16 cellular contexts compared by ENCODE assay signal in the genomic region with DNA sequence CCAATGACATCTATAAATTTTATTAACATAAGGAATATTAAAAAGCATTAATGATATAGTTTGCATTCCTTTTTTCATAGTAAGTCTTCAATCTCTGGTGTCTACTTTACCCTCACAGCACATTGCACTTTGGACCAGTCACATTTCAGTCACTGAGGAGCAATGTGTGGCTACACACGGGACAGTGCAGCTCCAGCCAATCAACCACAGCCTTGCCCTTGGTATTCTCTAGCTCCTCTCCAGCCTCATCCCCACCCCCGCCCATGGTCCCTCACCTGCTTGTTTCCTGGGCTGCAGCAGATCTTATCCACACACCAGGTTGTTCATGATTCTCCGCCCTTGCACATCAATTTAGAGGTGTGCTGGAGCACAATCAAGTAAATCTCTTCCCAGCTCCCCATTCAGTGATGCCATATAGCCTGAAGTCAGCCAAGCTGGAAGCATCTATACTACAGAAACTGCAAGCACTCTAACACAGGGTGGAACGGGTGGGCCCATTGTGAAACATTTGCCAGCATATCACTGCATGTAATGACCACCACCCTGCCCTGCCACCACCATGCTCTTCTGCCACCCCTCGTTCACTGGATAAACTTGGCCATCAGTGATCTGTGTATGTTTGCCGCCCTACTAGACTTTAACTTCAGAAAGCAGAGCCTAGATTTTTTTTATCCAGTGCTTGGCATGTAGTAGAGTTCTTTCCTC.
"Had no signal": no experiment of that assay in that cellular context is flagged by ENCODE, and none has a peak within 500 bp of the region (broad histone marks: within the 10 kb centered on the region; RNA-seq: fewer than 3 reads in every experiment).

No MANE protein-coding gene starts in this region.

- H3K9me3 ChIP-seq: ascending aorta, tibial artery had no signal

- H3K36me3 ChIP-seq: ascending aorta, cardiac muscle cell, tibial artery had no signal

- H3K4me3 ChIP-seq: ascending aorta, cardiac muscle cell, dorsolateral prefrontal cortex, lung, tibial artery had no signal

- DNase-seq: activated B cell treated with CpG ODN at 0.5 μM for 24 hours; activated CD4-positive, alpha-beta T cell treated with anti-CD3 and anti-CD28 coated beads for 48 hours; activated CD8-positive, alpha-beta memory T cell treated with anti-CD3 and anti-CD28 coated beads, Interleukin-2, amount 50 U/mL, for 4 hours; activated CD8-positive, alpha-beta T cell treated with anti-CD3 and anti-CD28 coated beads for 36 hours; activated naive CD4-positive, alpha-beta T cell; dorsolateral prefrontal cortex; endodermal cell; erythroblast; glutamatergic neuron; stimulated activated CD4-positive, alpha-beta T cell treated with anti-CD3 and anti-CD28 coated beads, Interleukin-4, amount 100 ng/mL, for 24 hours; stimulated activated naive CD4-positive, alpha-beta T cell; tibial artery had no signal

- H3K27ac ChIP-seq: ascending aorta, cardiac muscle cell, dorsolateral prefrontal cortex, tibial artery had no signal

- ATAC-seq: activated CD8-positive, alpha-beta T cell treated with anti-CD3 and anti-CD28 coated beads for 36 hours had no signal

- FAIRE-seq: TTC549 had no signal

- H3K27me3 ChIP-seq: ascending aorta, cardiac muscle cell, tibial artery had no signal
